Comparison of ENCODE assay signal across 19 cellular contexts in genomic region chr7:157278167-157278790, GRCh38. TPM values are rescaled to one million over a fixed set of nuclear protein-coding genes. Genes with fewer than 3 reads are reported as not detected.
DNase-seq lines count a peak whose midpoint lies in the region; ATAC-seq, FAIRE-seq and TF ChIP-seq lines count a peak whose summit lies in the region.
"Had no signal": no experiment of that assay in that cellular context is flagged by ENCODE, and none has a peak within 500 bp of the region (broad histone marks: within the 10 kb centered on the region; RNA-seq: fewer than 3 reads in every experiment).

No MANE protein-coding gene starts in this region.

- no peaks in the 10 kb centered on the region for H3K27me3 Mint-ChIP-seq in activated naive CD8-positive, alpha-beta T cell
- peaks cover 7% of the 10 kb centered on the region for H3K27me3 Mint-ChIP-seq in activated naive CD8-positive, alpha-beta T cell treated with anti-CD3 and anti-CD28 coated beads, Interleukin-2, amount 50 U/mL, for 24 hours
- peaks cover 16 to 41% of the 10 kb centered on the region in 2 donors for H3K27me3 Mint-ChIP-seq in stimulated activated naive B cell treated with anti-CD40 and anti-IgM and Interleukin-4, amounts not matched to agents 10 μg/mL and 1 μg/mL and 100 μg/mL, for 72 hours
- peaks cover 0 to 5% (median 5%) of the 10 kb centered on the region in 5 donors for H3K27me3 Mint-ChIP-seq in naive thymus-derived CD4-positive, alpha-beta T cell

- peaks cover 17% of the 10 kb centered on the region for H3K4me1 Mint-ChIP-seq in activated naive CD8-positive, alpha-beta T cell (ENCODE audit: low read depth)
- H3K4me1 Mint-ChIP-seq in activated naive CD8-positive, alpha-beta T cell treated with anti-CD3 and anti-CD28 coated beads, Interleukin-2, amount 50 U/mL, for 24 hours, result peaks cover 25% of the 10 kb centered on the region
- peaks cover 8 to 14% of the 10 kb centered on the region in 2 donors for H3K4me1 Mint-ChIP-seq in stimulated activated naive B cell treated with anti-CD40 and anti-IgM and Interleukin-4, amounts not matched to agents 10 μg/mL and 1 μg/mL and 100 μg/mL, for 72 hours
- H3K4me1 Mint-ChIP-seq in naive thymus-derived CD4-positive, alpha-beta T cell, result peaks cover 0 to 26% (median 12%) of the 10 kb centered on the region in 7 donors
- H3K4me1 Mint-ChIP-seq: neural crest cell had no signal

- TF ChIP-seq RAD21 in HepG2 (CRISPR knock-in tag; IDR thresholded peaks at IDR 0.05), result no peak

- H3K9me3 ChIP-seq in HepG2 (ENCODE audit: low read length), result no peaks in the 10 kb centered on the region
- no peaks in the 10 kb centered on the region for H3K9me3 ChIP-seq in naive thymus-derived CD4-positive, alpha-beta T cell (ENCODE audit: control insufficient read depth in 2 of 3, low read length in 3 of 3)
- H3K9me3 ChIP-seq: uterus had no signal

- CTCF ChIA-PET in HepG2 (lab: Yijun Ruan, JAX; ENCODE audit: low intra/inter-chr PET ratio, low total read pairs), result no interaction called here
- CTCF ChIA-PET in naive thymus-derived CD4-positive, alpha-beta T cell (lab: Charles Lee), result interaction anchor here (1.2 kb wide), 1 partner anchor 9 kb away, joined by 3 read pairs; no protein-coding TSS in a partner anchor

- no peaks in the 10 kb centered on the region for H3K9me3 Mint-ChIP-seq in activated naive CD8-positive, alpha-beta T cell (ENCODE audit: low read depth)
- no peaks in the 10 kb centered on the region for H3K9me3 Mint-ChIP-seq in activated naive CD8-positive, alpha-beta T cell treated with anti-CD3 and anti-CD28 coated beads, Interleukin-2, amount 50 U/mL, for 24 hours
- H3K9me3 Mint-ChIP-seq in stimulated activated naive B cell treated with anti-CD40 and anti-IgM and Interleukin-4, amounts not matched to agents 10 μg/mL and 1 μg/mL and 100 μg/mL, for 72 hours, result no peaks in the 10 kb centered on the region
- H3K9me3 Mint-ChIP-seq in naive thymus-derived CD4-positive, alpha-beta T cell, result no peaks in the 10 kb centered on the region
- H3K9me3 Mint-ChIP-seq: activated T-cell treated with anti-CD3 and anti-CD28 coated beads, Interleukin-2, amount 50 U/mL, for 72 hours; CD4-positive, CD25-positive, alpha-beta regulatory T cell; neural crest cell had no signal

- no peak overlapping the region for H3K9ac ChIP-seq in HepG2 (ENCODE audit: insufficient read depth, low read depth, low read length)

- no peak for TF ChIP-seq CTCF in NB4 (IDR thresholded peaks at IDR 0.05; ENCODE audit: low read depth, low read length)
- no peak for TF ChIP-seq CTCF in HepG2 (CRISPR knock-in tag; IDR thresholded peaks at IDR 0.05)

- intact Hi-C loops in HepG2 (cut with micrococcal nuclease; ENCODE audit: unreplicated experiment), result no loop called here
- intact Hi-C loops in naive thymus-derived CD4-positive, alpha-beta T cell (cut with micrococcal nuclease), result no loop called here

- peak overlapping the region; percentile 42 for H3K4me3 Mint-ChIP-seq in activated naive CD8-positive, alpha-beta T cell
- no peak overlapping the region for H3K4me3 Mint-ChIP-seq in activated naive CD8-positive, alpha-beta T cell treated with anti-CD3 and anti-CD28 coated beads, Interleukin-2, amount 50 U/mL, for 24 hours
- H3K4me3 Mint-ChIP-seq in stimulated activated naive B cell treated with anti-CD40 and anti-IgM and Interleukin-4, amounts not matched to agents 10 μg/mL and 1 μg/mL and 100 μg/mL, for 72 hours, result peak overlapping the region; percentile 51 to 70
- H3K4me3 Mint-ChIP-seq in naive thymus-derived CD4-positive, alpha-beta T cell, result peak overlapping the region in 4 of 10 donors; percentile 21 to 57 (median 41)
- H3K4me3 Mint-ChIP-seq: CD4-positive, CD25-positive, alpha-beta regulatory T cell had no signal

- WGBS in HepG2 (ENCODE audit: low lambda C conversion rate), result 0% methylated on average over 1 of the region's 11 CpGs

- no peaks in the 10 kb centered on the region for H3K36me3 Mint-ChIP-seq in activated naive CD8-positive, alpha-beta T cell
- H3K36me3 Mint-ChIP-seq in activated naive CD8-positive, alpha-beta T cell treated with anti-CD3 and anti-CD28 coated beads, Interleukin-2, amount 50 U/mL, for 24 hours (ENCODE audit: low read depth), result no peaks in the 10 kb centered on the region
- H3K36me3 Mint-ChIP-seq in stimulated activated naive B cell treated with anti-CD40 and anti-IgM and Interleukin-4, amounts not matched to agents 10 μg/mL and 1 μg/mL and 100 μg/mL, for 72 hours, result no peaks in the 10 kb centered on the region
- H3K36me3 Mint-ChIP-seq in naive thymus-derived CD4-positive, alpha-beta T cell, result no peaks in the 10 kb centered on the region
- H3K36me3 Mint-ChIP-seq: CD4-positive, CD25-positive, alpha-beta regulatory T cell had no signal

- ATAC-seq in activated naive CD8-positive, alpha-beta T cell treated with anti-CD3 and anti-CD28 coated beads, Interleukin-2, amount 50 U/mL, for 24 hours, result no peak
- ATAC-seq in HepG2, result no peak
- no peak for ATAC-seq in stimulated activated naive B cell treated with anti-CD40 and anti-IgM and Interleukin-4, amounts not matched to agents 10 μg/mL and 1 μg/mL and 100 μg/mL, for 72 hours (replicated peaks)
- ATAC-seq in naive thymus-derived CD4-positive, alpha-beta T cell, result no peak
- no peak for ATAC-seq in GM21576 (IDR thresholded peaks at IDR 0.05; ENCODE audit: unreplicated experiment)
- ATAC-seq: activated T-cell treated with anti-CD3 and anti-CD28 coated beads, Interleukin-2, amount 50 U/mL, for 72 hours had no signal

- no peaks in the 10 kb centered on the region for H3K79me2 ChIP-seq in HepG2 (ENCODE audit: insufficient read depth, low read length)

- H3K4me2 ChIP-seq in HepG2 (ENCODE audit: low read depth, low read length), result peak overlapping the region; percentile 65

- H3K36me3 ChIP-seq in HepG2 (replicated peaks in 1 of 2; ENCODE audit: control insufficient read depth in 1 of 2, insufficient read depth in 2 of 2, low read length in 2 of 2), result no peaks in the 10 kb centered on the region
- no peaks in the 10 kb centered on the region for H3K36me3 ChIP-seq in naive thymus-derived CD4-positive, alpha-beta T cell (ENCODE audit: control insufficient read depth in 2 of 3, insufficient read depth in 3 of 3, low read length in 3 of 3)
- H3K36me3 ChIP-seq: brain microvascular endothelial cell, uterus had no signal

- H3K27me3 ChIP-seq in HepG2 (ENCODE audit: control insufficient read depth in 1 of 2, insufficient read depth in 2 of 2, low read length in 2 of 2), result peaks cover 6 to 23% of the 10 kb centered on the region in 2 experiments; a peak in 4 of 5 replicates
- H3K27me3 ChIP-seq in naive thymus-derived CD4-positive, alpha-beta T cell (ENCODE audit: control insufficient read depth in 2 of 2, insufficient read depth in 2 of 2, low read length in 2 of 2), result peaks cover 4 to 6% of the 10 kb centered on the region in 2 donors
- H3K27me3 ChIP-seq: brain microvascular endothelial cell, foreskin keratinocyte had no signal

- no TSS peak for BruUV-seq in HepG2 (replicated peaks; lab: Mats Ljungman, UMichigan)

- POLR2A ChIA-PET in HepG2 (lab: Yijun Ruan, JAX), result no interaction called here
- POLR2A ChIA-PET in naive thymus-derived CD4-positive, alpha-beta T cell (lab: Charles Lee), result no interaction called here

- H3K4me1 ChIP-seq in HepG2 (ENCODE audit: insufficient read depth, low read length), result peaks cover 78% of the 10 kb centered on the region
- peaks cover 6 to 11% of the 10 kb centered on the region in 2 donors for H3K4me1 ChIP-seq in naive thymus-derived CD4-positive, alpha-beta T cell (ENCODE audit: control insufficient read depth in 2 of 2, insufficient read depth in 2 of 2, low read length in 2 of 2)
- H3K4me1 ChIP-seq: uterus had no signal

- no peak overlapping the region for H2AFZ ChIP-seq in HepG2 (ENCODE audit: low read length)

- H4K20me1 ChIP-seq in HepG2 (ENCODE audit: insufficient read depth, low read length), result no peaks in the 10 kb centered on the region

- in situ Hi-C loops in HepG2 (cut with HindIII; ENCODE audit: extremely low pct_ligation_motif_present, low pct_unique_long_range_greater_than_20kb), result no loop called here

- no peak overlapping the region for H3K4me3 ChIP-seq in NB4 (ENCODE audit: low read depth, low read length)
- peak overlapping the region in 1 of 3 experiments; percentile 59; a peak in 1 of 6 replicates for H3K4me3 ChIP-seq in HepG2 (replicated peaks in 1 of 3; ENCODE audit: insufficient read depth in 1 of 3, low read depth in 2 of 3, low read length in 3 of 3)
- H3K4me3 ChIP-seq in naive thymus-derived CD4-positive, alpha-beta T cell (ENCODE audit: low read length), result no peak overlapping the region

- no peak overlapping the region for H3K27ac Mint-ChIP-seq in activated naive CD8-positive, alpha-beta T cell
- H3K27ac Mint-ChIP-seq in activated naive CD8-positive, alpha-beta T cell treated with anti-CD3 and anti-CD28 coated beads, Interleukin-2, amount 50 U/mL, for 24 hours, result no peak overlapping the region
- H3K27ac Mint-ChIP-seq in stimulated activated naive B cell treated with anti-CD40 and anti-IgM and Interleukin-4, amounts not matched to agents 10 μg/mL and 1 μg/mL and 100 μg/mL, for 72 hours, result no peak overlapping the region
- H3K27ac Mint-ChIP-seq in naive thymus-derived CD4-positive, alpha-beta T cell, result no peak overlapping the region
- H3K27ac Mint-ChIP-seq: activated T-cell treated with anti-CD3 and anti-CD28 coated beads, Interleukin-2, amount 50 U/mL, for 72 hours; CD4-positive, CD25-positive, alpha-beta regulatory T cell had no signal

- no peak overlapping the region for H3K27ac ChIP-seq in HepG2 (ENCODE audit: extremely low read length, insufficient read depth, low read length)
- no peak overlapping the region for H3K27ac ChIP-seq in naive thymus-derived CD4-positive, alpha-beta T cell (ENCODE audit: low read depth, low read length)
- H3K27ac ChIP-seq: uterus had no signal

- TF ChIP-seq EP300 in HepG2 (IDR thresholded peaks at IDR 0.05; ENCODE audit: low read depth in 2 of 2, low read length in 2 of 2) (no peak), HepG2 (CRISPR knock-in tag; IDR thresholded peaks at IDR 0.05; ENCODE audit: borderline replicate concordance) (no peak)

- no peak for TF ChIP-seq POLR2A in NB4 (IDR thresholded peaks at IDR 0.05; ENCODE audit: extremely low read depth, insufficient read length)
- no peak for TF ChIP-seq POLR2A in HepG2 (IDR thresholded peaks at IDR 0.05; ENCODE audit: insufficient read depth in 1 of 2, low read depth in 2 of 2, low read length in 2 of 2)

- no peak for DNase-seq in activated naive CD8-positive, alpha-beta T cell treated with anti-CD3 and anti-CD28 coated beads, Interleukin-2, amount 50 U/mL, for 24 hours
- DNase-seq in NB4 (ENCODE audit: low read depth) (peak; percentile 7), HepG2 (ENCODE audit: low spot score) (no peak), NCI-H510A (lab: John Stamatoyannopoulos, UW) (no peak)
- no peak for DNase-seq in stimulated activated naive B cell treated with anti-CD40 and anti-IgM and Interleukin-4, amounts not matched to agents 10 μg/mL and 1 μg/mL and 100 μg/mL, for 72 hours
- no peak for DNase-seq in naive thymus-derived CD4-positive, alpha-beta T cell
- DNase-seq: activated T-cell treated with anti-CD3 and anti-CD28 coated beads, Interleukin-2, amount 50 U/mL, for 72 hours; brain microvascular endothelial cell; CD4-positive, CD25-positive, alpha-beta regulatory T cell; DMS79; foreskin keratinocyte; Karpas-422; kidney glomerular epithelial cell; NCI-H1092 treated with DMSO at 0.1 percent for 48 hours; NCI-H524 treated with DMSO at 0.1 percent for 48 hours; uterus had no signal

- FAIRE-seq in HepG2 (lab: Jason Lieb, UNC), result no peak

RNA-seq across cellular contexts. Expression of gene DNAJB6, which starts 58.5 kb away (rescaled TPM):
- total RNA-seq in HepG2 (2016; rRNA removed; fragmentation: Illumina TruSeq; extraction: Trizol), result 53.9 and 72.9 TPM in 2 replicates
- 51.7 and 58.5 TPM in 2 replicates for total RNA-seq in HepG2 (2016; cell fraction: cytosol; rRNA removed; fragmentation: Illumina TruSeq; extraction: Trizol; ENCODE audit: low read depth)
- 57.3 and 66.0 TPM in 2 replicates for total RNA-seq in HepG2 (2016; cell fraction: insoluble cytoplasmic fraction; rRNA removed; fragmentation: Illumina TruSeq; extraction: Trizol)
- 37.1 and 38.2 TPM in 2 replicates for total RNA-seq in HepG2 (2016; cell fraction: membrane; rRNA removed; fragmentation: Illumina TruSeq; extraction: Trizol)
- 31.6 and 33.1 TPM in 2 replicates for total RNA-seq in HepG2 (2016; cell fraction: nucleus; rRNA removed; fragmentation: Illumina TruSeq; extraction: Trizol)
- polyA plus RNA-seq in HepG2 (2011; rRNA removed), result 27.1 and 29.9 TPM in 2 replicates
- 14.8 and 23.9 TPM in 2 replicates for polyA plus RNA-seq in HepG2 (2011; cell fraction: cytosol; rRNA removed)
- 22.1 and 25.2 TPM in 2 replicates for polyA plus RNA-seq in HepG2 (2011; cell fraction: nucleus; rRNA removed)
- 61.9 and 67.0 TPM in 2 replicates for polyA plus RNA-seq in HepG2 (2012)
- polyA plus RNA-seq in HepG2 (2016; cell fraction: cytosol; fragmentation: Illumina TruSeq; extraction: Trizol; ENCODE audit: low read depth), result 15.6 and 19.2 TPM in 2 replicates
- 96.0 and 98.3 TPM in 2 replicates for polyA plus RNA-seq in HepG2 (2016; cell fraction: insoluble cytoplasmic fraction; fragmentation: Illumina TruSeq; extraction: Trizol; ENCODE audit: low read depth)
- 29.1 and 33.0 TPM in 2 replicates for polyA plus RNA-seq in HepG2 (2016; cell fraction: membrane; fragmentation: Illumina TruSeq; extraction: Trizol; ENCODE audit: low read depth)
- polyA plus RNA-seq in HepG2 (2016; cell fraction: nucleus; fragmentation: Illumina TruSeq; extraction: Trizol; ENCODE audit: insufficient read depth, low read depth), result 55.8 and 62.6 TPM in 2 replicates
- 18.1 and 22.3 TPM in 2 replicates for polyA minus RNA-seq in HepG2 (2011; rRNA and poly(A)+ RNA removed; ENCODE audit: low replicate concordance)
- 25.6 and 28.2 TPM in 2 replicates for polyA minus RNA-seq in HepG2 (2011; cell fraction: cytosol; rRNA and poly(A)+ RNA removed)
- polyA minus RNA-seq in HepG2 (2011; cell fraction: nucleus; rRNA and poly(A)+ RNA removed), result 43.9 and 51.2 TPM in 2 replicates
- 100 to 1,000 TPM in 2 of 5 experiments, 10 to 100 TPM in 3; 79.8 to 219 (median 96.0) TPM for total RNA-seq in naive thymus-derived CD4-positive, alpha-beta T cell
- 100 to 1,000 TPM; 114 to 130 TPM for polyA plus RNA-seq in naive thymus-derived CD4-positive, alpha-beta T cell
